ENCODE assay signal across 25 cellular contexts in the genomic region with DNA sequence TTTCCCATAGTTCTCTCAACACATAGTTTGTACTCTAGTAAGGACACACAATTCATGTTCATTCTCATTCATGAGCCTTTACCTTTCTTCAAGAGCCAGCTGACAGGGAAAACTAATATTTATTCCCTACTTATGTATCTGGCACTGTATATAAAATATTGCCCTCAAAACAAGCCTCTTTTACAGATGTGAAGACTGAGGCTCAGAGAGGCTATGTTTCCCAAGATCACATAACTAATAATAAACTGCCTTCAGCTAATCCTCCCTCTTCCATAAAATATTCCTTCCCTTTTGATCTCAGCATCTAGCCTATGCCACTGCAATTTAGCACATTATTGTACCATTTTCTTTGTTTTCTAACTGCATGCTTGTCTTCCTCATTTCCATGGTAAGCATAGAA. TPM values are rescaled to one million over a fixed set of nuclear protein-coding genes. Genes with fewer than 3 reads are reported as not detected.
"Had no signal": no experiment of that assay in that cellular context is flagged by ENCODE, and none has a peak within 500 bp of the region (broad histone marks: within the 10 kb centered on the region; RNA-seq: fewer than 3 reads in every experiment).

No MANE protein-coding gene starts in this region.

- H3K27me3 ChIP-seq: SJSA1 had no signal

- H3K4me3 ChIP-seq: SJSA1, SK-N-MC had no signal

- DNase-seq: KBM-7, MV-4-11, NCI-H1048, NCI-H1105 treated with DMSO at 0.1 percent for 48 hours, NCI-H1417 treated with DMSO at 0.1 percent for 48 hours, NCI-H146, NCI-H1694 treated with DMSO at 0.1 percent for 48 hours, NCI-H1930, NCI-H2081, NCI-H2107, NCI-H2227 treated with DMSO at 0.1 percent for 48 hours, NCI-H524, NCI-H526 treated with DMSO at 0.1 percent for 48 hours, NCI-H774, Right ventricle myocardium superior, RPMI8226, SIG-M5 had no signal

- H3K27ac ChIP-seq: SJSA1, SK-N-MC had no signal

- H3K9me3 ChIP-seq: SJSA1 had no signal

- FAIRE-seq: RCC 7860 had no signal

- H3K4me1 ChIP-seq: SJSA1 had no signal

RNA-seq across cellular contexts. Expression of a gene that starts 18.2 kb away (rescaled TPM):
- total RNA-seq: HT1080, LHCN-M2, MCF 10A, NCI-H460, SJSA1 had no signal

RNA-seq across cellular contexts. Expression of a gene that starts 32.6 kb away (rescaled TPM):
- total RNA-seq: HT1080, SJSA1 had no signal
- polyA plus RNA-seq: IgD-negative memory B cell had no signal
